Comparison of ENCODE assay signal across 8 cellular contexts in the genomic region with DNA sequence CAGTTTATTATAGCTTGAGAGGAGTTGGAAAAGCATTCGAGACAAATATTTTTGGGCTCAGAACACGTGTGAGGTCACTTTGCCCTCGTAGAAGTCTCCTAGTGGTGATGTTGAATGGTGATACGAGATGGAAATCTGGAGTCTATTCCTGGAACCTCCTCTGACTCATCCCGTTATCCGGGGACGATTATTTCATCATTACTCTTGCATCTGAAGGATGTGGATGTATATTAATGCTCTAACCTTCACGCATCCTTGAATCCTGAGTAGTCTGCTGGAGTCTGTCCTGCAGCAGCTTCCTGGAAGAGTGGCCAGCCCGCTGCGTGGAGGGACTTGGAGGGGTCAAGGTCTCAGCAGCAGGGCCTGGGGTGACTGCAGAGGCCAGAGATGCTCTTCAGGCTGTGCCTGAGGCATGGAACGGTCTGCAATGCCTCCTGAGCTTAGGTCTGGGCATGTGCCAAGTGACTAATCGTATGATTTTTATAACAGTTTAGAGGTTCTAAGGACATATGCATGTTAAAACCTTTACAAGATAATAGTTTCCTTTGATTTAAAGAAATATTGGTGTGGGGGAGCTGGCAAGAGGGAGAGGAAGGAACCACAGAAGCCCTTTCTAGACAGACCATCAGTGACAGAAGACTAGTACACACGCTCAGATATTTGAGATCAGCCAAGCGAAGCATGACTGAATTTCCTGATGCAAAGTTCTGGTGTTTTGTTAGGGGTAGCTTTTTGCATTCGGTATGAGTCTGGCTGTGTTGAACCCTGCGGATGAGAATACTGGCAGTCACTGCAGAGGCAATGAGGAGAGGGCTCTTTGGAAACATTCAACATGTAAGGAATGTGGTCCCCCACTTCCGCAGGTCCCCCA.
DNase-seq lines count a peak whose midpoint lies in the region; ATAC-seq and TF ChIP-seq lines count a peak whose summit lies in the region.

No MANE protein-coding gene starts in this region.

- no peaks in the 10 kb centered on the region for H3K79me2 ChIP-seq in smooth muscle cell (ENCODE audit: low read depth)

- H3K27me3 ChIP-seq in gastroesophageal sphincter (no peaks in the 10 kb centered on the region), smooth muscle cell (ENCODE audit: low read depth) (no peaks in the 10 kb centered on the region)

- no peaks in the 10 kb centered on the region for H3K9me3 ChIP-seq in gastroesophageal sphincter
- no peaks in the 10 kb centered on the region for H3K9me3 ChIP-seq in smooth muscle cell (replicated peaks; ENCODE audit: low read depth)

- H3K36me3 Mint-ChIP-seq in activated T-cell treated with anti-CD3 and anti-CD28 coated beads, Interleukin-2, amount 50 U/mL, for 72 hours (ENCODE audit: insufficient read depth in 2 of 2), result no peaks in the 10 kb centered on the region

- no peak overlapping the region for H3K9ac ChIP-seq in smooth muscle cell (ENCODE audit: low read depth)

- no peak for TF ChIP-seq EP300 in gastroesophageal sphincter (IDR thresholded peaks at IDR 0.05)

- WGBS in gastroesophageal sphincter (ENCODE audit: low coverage in 1 of 2), 2 donors, result 50 to 59% methylated on average over 12 to 14 of the region's 17 CpGs
- 77% methylated on average over 17 of the region's 17 CpGs for WGBS in smooth muscle cell (ENCODE audit: low lambda C conversion rate)

- H3K27ac ChIP-seq in gastroesophageal sphincter (peak overlapping the region in 1 of 4 donors; percentile 21), smooth muscle cell (ENCODE audit: low read depth) (no peak overlapping the region)

- H3K4me2 ChIP-seq in smooth muscle cell, result no peak overlapping the region

- H3K4me3 Mint-ChIP-seq in activated T-cell treated with anti-CD3 and anti-CD28 coated beads, Interleukin-2, amount 50 U/mL, for 72 hours, result no peak overlapping the region

- H3K27me3 Mint-ChIP-seq in activated T-cell treated with anti-CD3 and anti-CD28 coated beads, Interleukin-2, amount 50 U/mL, for 72 hours (ENCODE audit: low read depth), result no peaks in the 10 kb centered on the region

- H2AFZ ChIP-seq in smooth muscle cell (ENCODE audit: low read depth), result no peak overlapping the region

- peak in 1 of 4 experiments; percentile 17 for TF ChIP-seq CTCF in gastroesophageal sphincter (IDR thresholded peaks at IDR 0.05)
- TF ChIP-seq CTCF in smooth muscle cell (IDR thresholded peaks at IDR 0.05; ENCODE audit: borderline replicate concordance, insufficient read depth, poor library complexity, severe bottlenecking), result no peak

- no peaks in the 10 kb centered on the region for H4K20me1 ChIP-seq in smooth muscle cell (ENCODE audit: low read depth)

- H3K4me3 ChIP-seq in gastroesophageal sphincter, result no peak overlapping the region
- H3K4me3 ChIP-seq in smooth muscle cell, result no peak overlapping the region

- no peak for TF ChIP-seq POLR2A in gastroesophageal sphincter (IDR thresholded peaks at IDR 0.05)

- no peaks in the 10 kb centered on the region for H3F3A ChIP-seq in smooth muscle cell (ENCODE audit: low read depth)

- peaks cover 0 to 2% of the 10 kb centered on the region in 2 donors for H3K9me3 Mint-ChIP-seq in activated T-cell treated with anti-CD3 and anti-CD28 coated beads, Interleukin-2, amount 50 U/mL, for 72 hours

- DNase-seq in AG20443 (ENCODE audit: low spot score) (peak; percentile 68), NCI-H226 (peak; percentile 30), smooth muscle cell (lab: John Stamatoyannopoulos, UW; ENCODE audit: unreplicated experiment) (no peak), COLO668 (lab: John Stamatoyannopoulos, UW; ENCODE audit: unreplicated experiment) (no peak), NCI-H774 (lab: John Stamatoyannopoulos, UW) (no peak)
- DNase-seq in activated T-cell treated with anti-CD3 and anti-CD28 coated beads, Interleukin-2, amount 50 U/mL, for 72 hours, result no peak

- H3K4me1 ChIP-seq in gastroesophageal sphincter (peaks cover 0 to 3% (median 0%) of the 10 kb centered on the region in 3 donors), smooth muscle cell (ENCODE audit: low read depth) (no peaks in the 10 kb centered on the region)

- peak; percentile 72 for ATAC-seq in GM21390 (IDR thresholded peaks at IDR 0.05; ENCODE audit: unreplicated experiment)
- peak; percentile 73 for ATAC-seq in gastroesophageal sphincter
- ATAC-seq in activated T-cell treated with anti-CD3 and anti-CD28 coated beads, Interleukin-2, amount 50 U/mL, for 72 hours (replicated peaks in 1 of 2), result no peak

- H3K4me1 Mint-ChIP-seq in activated T-cell treated with anti-CD3 and anti-CD28 coated beads, Interleukin-2, amount 50 U/mL, for 72 hours (ENCODE audit: low read depth), result no peaks in the 10 kb centered on the region

- no peaks in the 10 kb centered on the region for H3K36me3 ChIP-seq in gastroesophageal sphincter
- H3K36me3 ChIP-seq in smooth muscle cell (ENCODE audit: low read depth), result no peaks in the 10 kb centered on the region

- no peak overlapping the region for H3K27ac Mint-ChIP-seq in activated T-cell treated with anti-CD3 and anti-CD28 coated beads, Interleukin-2, amount 50 U/mL, for 72 hours

Comparison
In these comparisons a context has a peak if more than half of its experiments do, and no peak if none do; other contexts are left out.
1. DNase-seq: peak in AG20443 (single experiment) and NCI-H226 (single experiment); none in smooth muscle cell (single experiment), activated T-cell treated with anti-CD3 and anti-CD28 coated beads, Interleukin-2, amount 50 U/mL, for 72 hours (0 of 2), COLO668 (single experiment) and NCI-H774 (single experiment).
2. ATAC-seq: peak in GM21390 (single experiment) and gastroesophageal sphincter (single experiment); none in activated T-cell treated with anti-CD3 and anti-CD28 coated beads, Interleukin-2, amount 50 U/mL, for 72 hours (0 of 2).